ENCODE assay signal across 1 cellular context in the genomic region with DNA sequence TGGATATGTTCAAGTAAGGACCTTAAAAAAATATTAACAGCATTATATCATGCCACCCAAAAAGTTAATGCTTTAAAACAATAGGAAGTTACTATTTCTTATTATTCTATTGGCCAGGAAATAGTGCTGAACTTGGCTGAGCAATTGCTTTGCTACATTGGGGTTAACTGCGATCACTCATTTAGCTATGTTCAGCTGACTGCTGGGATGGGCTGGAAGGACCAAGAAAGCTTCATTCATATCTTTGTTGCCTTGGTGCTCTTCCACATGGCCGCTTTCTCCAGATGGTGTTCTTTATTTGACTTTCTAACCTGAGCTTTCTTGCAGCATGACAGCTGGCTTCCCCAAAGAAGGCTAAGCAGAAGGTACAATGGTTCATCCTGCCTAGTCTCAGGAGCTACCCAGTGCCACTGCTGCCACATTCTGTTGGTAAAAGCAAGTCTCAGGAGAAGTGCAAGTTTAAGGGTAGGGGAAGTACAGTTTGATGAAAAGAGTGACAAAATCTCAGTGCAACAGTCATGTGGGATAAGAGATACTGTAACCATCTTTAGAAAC.
TF ChIP-seq lines count a peak whose summit lies in the region.

No MANE protein-coding gene starts in this region.

TF ChIP-seq in IMR-90, 13 proteins besides CTCF, POLR2A, EP300 and RAD21:
- no peak for TF ChIP-seq CEBPB (IDR thresholded peaks at IDR 0.05; ENCODE audit: low read depth, low read length)
- no peak for TF ChIP-seq RFX5 (IDR thresholded peaks at IDR 0.05; ENCODE audit: low read depth, low read length)
- TF ChIP-seq SMC3 (IDR thresholded peaks at IDR 0.05; ENCODE audit: low read depth, low read length): no peak
- no peak for TF ChIP-seq MAZ (IDR thresholded peaks at IDR 0.05; ENCODE audit: borderline replicate concordance, low read depth, low read length)
- no peak for TF ChIP-seq BHLHE40 (IDR thresholded peaks at IDR 0.05; ENCODE audit: low read depth, low read length)
- no peak for TF ChIP-seq MXI1 (IDR thresholded peaks at IDR 0.05; ENCODE audit: borderline replicate concordance, low read depth, low read length)
- TF ChIP-seq, protein P1, sequence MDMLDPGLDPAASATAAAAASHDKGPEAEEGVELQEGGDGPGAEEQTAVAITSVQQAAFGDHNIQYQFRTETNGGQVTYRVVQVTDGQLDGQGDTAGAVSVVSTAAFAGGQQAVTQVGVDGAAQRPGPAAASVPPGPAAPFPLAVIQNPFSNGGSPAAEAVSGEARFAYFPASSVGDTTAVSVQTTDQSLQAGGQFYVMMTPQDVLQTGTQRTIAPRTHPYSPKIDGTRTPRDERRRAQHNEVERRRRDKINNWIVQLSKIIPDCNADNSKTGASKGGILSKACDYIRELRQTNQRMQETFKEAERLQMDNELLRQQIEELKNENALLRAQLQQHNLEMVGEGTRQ (IDR thresholded peaks at IDR 0.05; ENCODE audit: low read depth, low read length): no peak
- TF ChIP-seq, protein P2, sequence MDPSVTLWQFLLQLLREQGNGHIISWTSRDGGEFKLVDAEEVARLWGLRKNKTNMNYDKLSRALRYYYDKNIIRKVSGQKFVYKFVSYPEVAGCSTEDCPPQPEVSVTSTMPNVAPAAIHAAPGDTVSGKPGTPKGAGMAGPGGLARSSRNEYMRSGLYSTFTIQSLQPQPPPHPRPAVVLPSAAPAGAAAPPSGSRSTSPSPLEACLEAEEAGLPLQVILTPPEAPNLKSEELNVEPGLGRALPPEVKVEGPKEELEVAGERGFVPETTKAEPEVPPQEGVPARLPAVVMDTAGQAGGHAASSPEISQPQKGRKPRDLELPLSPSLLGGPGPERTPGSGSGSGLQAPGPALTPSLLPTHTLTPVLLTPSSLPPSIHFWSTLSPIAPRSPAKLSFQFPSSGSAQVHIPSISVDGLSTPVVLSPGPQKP (IDR thresholded peaks at IDR 0.05; ENCODE audit: borderline replicate concordance, low read depth, low read length): no peak
- no peak for TF ChIP-seq NFE2L2 (IDR thresholded peaks at IDR 0.05; ENCODE audit: low read depth, low read length)
- TF ChIP-seq FOS (IDR thresholded peaks at IDR 0.05; ENCODE audit: low read depth, low read length): no peak
TF ChIP-seq in IMR-90: peak in this region for 0.
